8 cellular contexts compared by ENCODE assay signal in genomic region chr5:1783214-1783551, GRCh38.
DNase-seq lines count a peak whose midpoint lies in the region; ATAC-seq lines count a peak whose summit lies in the region.

No MANE protein-coding gene starts in this region.

- H3K27ac Mint-ChIP-seq in memory B cell = peak overlapping the region; percentile 69

- H3K27me3 Mint-ChIP-seq in memory B cell = peaks cover 12% of the 10 kb centered on the region

- H3K9me3 Mint-ChIP-seq in memory B cell = no peaks in the 10 kb centered on the region

- ATAC-seq in GM18868 (IDR thresholded peaks at IDR 0.05; ENCODE audit: unreplicated experiment) (peak; percentile 86), GM21737 (IDR thresholded peaks at IDR 0.05; ENCODE audit: unreplicated experiment) (peak; percentile 71), HG03558 (IDR thresholded peaks at IDR 0.05; ENCODE audit: extremely low read depth, unreplicated experiment) (peak; percentile 76), memory B cell (ENCODE audit: low read depth) (peak; percentile 84)

- H3K36me3 Mint-ChIP-seq in memory B cell = no peaks in the 10 kb centered on the region

- DNase-seq in memory B cell (ENCODE audit: low spot score in 2 of 2) (no peak), foreskin melanocyte (no peak), NCI-H510A treated with DMSO at 0.1 percent for 48 hours (lab: John Stamatoyannopoulos, UW) (no peak), NCI-H2227 treated with DMSO at 0.1 percent for 48 hours (lab: John Stamatoyannopoulos, UW) (no peak), NCI-H2227 (lab: John Stamatoyannopoulos, UW; ENCODE audit: unreplicated experiment) (no peak)

- peak overlapping the region; percentile 59 for H3K4me3 Mint-ChIP-seq in memory B cell

- H3K4me1 Mint-ChIP-seq in memory B cell = peaks cover 22% of the 10 kb centered on the region
